In the genomic region with DNA sequence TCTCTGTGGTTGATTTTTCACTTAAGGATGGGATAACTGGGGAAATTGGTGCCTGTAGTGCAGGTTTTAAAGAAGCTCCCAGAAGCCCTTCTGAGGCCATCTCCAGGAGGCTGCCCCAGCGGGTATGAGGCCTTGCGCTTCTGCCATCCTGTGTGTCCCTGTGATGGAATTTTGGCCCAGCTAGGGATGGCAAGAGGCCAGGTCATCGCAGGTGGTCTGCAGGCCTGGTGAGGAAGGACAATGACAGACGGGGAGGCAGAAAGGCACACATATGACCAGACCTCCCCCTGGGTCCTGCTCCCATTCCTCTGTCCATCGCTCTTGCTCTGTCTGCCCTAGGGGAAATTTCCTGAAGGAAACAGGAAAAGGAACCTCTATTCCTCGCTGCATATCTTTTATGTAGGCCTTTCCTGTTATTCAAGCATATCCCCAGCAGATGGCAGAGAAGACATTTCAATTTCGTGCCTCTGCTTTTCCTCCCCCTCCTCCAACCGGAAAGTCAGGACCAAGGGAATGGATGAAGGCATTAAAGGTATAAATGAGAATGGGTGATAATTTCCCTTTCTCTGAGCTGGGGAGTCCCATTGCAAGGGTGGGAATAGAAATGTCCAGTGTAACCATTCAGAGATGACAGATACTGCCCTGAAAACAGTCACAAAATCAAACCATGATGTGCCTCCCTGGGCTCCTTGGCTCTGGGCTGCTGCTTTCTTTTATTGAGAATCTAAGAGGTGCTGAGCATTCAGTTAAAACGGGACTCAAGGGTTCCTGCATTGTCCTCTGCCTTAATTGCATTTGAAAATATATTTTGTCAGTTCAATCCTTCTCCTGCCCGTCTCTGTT, we compare ENCODE assay signal across 8 cellular contexts. TPM values are rescaled to one million over a fixed set of nuclear protein-coding genes. Genes with fewer than 3 reads are reported as not detected.
DNase-seq lines count a peak whose midpoint lies in the region; ATAC-seq, FAIRE-seq and TF ChIP-seq lines count a peak whose summit lies in the region.

No MANE protein-coding gene starts in this region.

- peak; percentile 65 for DNase-seq in NCI-H82 (lab: John Stamatoyannopoulos, UW)
- DNase-seq in NCI-H82 treated with DMSO at 0.1 percent for 48 hours (lab: John Stamatoyannopoulos, UW; ENCODE audit: unreplicated experiment), result no peak
- DNase-seq in NCI-H146 (lab: John Stamatoyannopoulos, UW), result peak; percentile 42
- no peak for DNase-seq in central memory CD8-positive, alpha-beta T cell (ENCODE audit: low spot score in 2 of 2)
- DNase-seq in HepG2 (ENCODE audit: low spot score), result peak; percentile 62
- peak; percentile 67 for DNase-seq in urothelium cell line (ENCODE audit: low spot score)
- no peak for DNase-seq in aorta
- no peak for DNase-seq in NCI-H446 treated with DMSO at 0.1 percent for 48 hours (lab: John Stamatoyannopoulos, UW)

- H3K4me3 ChIP-seq in HepG2 (replicated peaks in 1 of 3; ENCODE audit: insufficient read depth in 1 of 3, low read depth in 2 of 3, low read length in 3 of 3) (no peak overlapping the region), aorta (ENCODE audit: low read length in 2 of 2) (no peak overlapping the region)

- H3K4me3 Mint-ChIP-seq in central memory CD8-positive, alpha-beta T cell, result no peak overlapping the region

- H3K27me3 Mint-ChIP-seq in central memory CD8-positive, alpha-beta T cell, result peaks cover 17% of the 10 kb centered on the region

- peaks cover 54% of the 10 kb centered on the region for H3K4me1 Mint-ChIP-seq in central memory CD8-positive, alpha-beta T cell

- peak overlapping the region; percentile 67 for H3K27ac Mint-ChIP-seq in central memory CD8-positive, alpha-beta T cell (ENCODE audit: low read depth)

- TF ChIP-seq RAD21 in HepG2 (CRISPR knock-in tag; IDR thresholded peaks at IDR 0.05), result peak; percentile 74

- intact Hi-C loops in HepG2 (cut with micrococcal nuclease; ENCODE audit: unreplicated experiment) (loop anchor here (1.0 to 10.0 kb wide), 3 partner anchors 48 to 307 kb away; no protein-coding TSS in a partner anchor), aorta (cut with DNase I) (loop anchor here (1.0 to 10.0 kb wide), 4 partner anchors 127 to 309 kb away; no protein-coding TSS in a partner anchor)

- no peak overlapping the region for H3K27ac ChIP-seq in HepG2 (ENCODE audit: extremely low read length, insufficient read depth, low read length)
- H3K27ac ChIP-seq in aorta (ENCODE audit: low read depth in 1 of 2, low read length in 2 of 2), result no peak overlapping the region

- 10% methylated on average over 10 of the region's 10 CpGs for WGBS in HepG2 (ENCODE audit: low lambda C conversion rate)
- WGBS in aorta, 2 donors, result 35% methylated on average over 9 to 10 of the region's 10 CpGs

- BruUV-seq in HepG2 (replicated peaks; lab: Mats Ljungman, UMichigan), result no TSS peak

- no peak for TF ChIP-seq POLR2A in HepG2 (IDR thresholded peaks at IDR 0.05; ENCODE audit: insufficient read depth in 1 of 2, low read depth in 2 of 2, low read length in 2 of 2)

- CTCF ChIA-PET in HepG2 (lab: Yijun Ruan, JAX; ENCODE audit: low intra/inter-chr PET ratio, low total read pairs), result interaction anchor here (1.9 to 3.6 kb wide), 2 partner anchors 47 to 129 kb away, joined by 18 to 29 read pairs; no protein-coding TSS in a partner anchor

- H3K4me2 ChIP-seq in HepG2 (ENCODE audit: low read depth, low read length), result no peak overlapping the region

- POLR2A ChIA-PET in HepG2 (lab: Yijun Ruan, JAX), result no interaction called here

- H3K27me3 ChIP-seq in HepG2 (ENCODE audit: control insufficient read depth in 1 of 2, insufficient read depth in 2 of 2, low read length in 2 of 2), result peaks cover 0 to 13% of the 10 kb centered on the region in 2 experiments; a peak in 2 of 5 replicates
- H3K27me3 ChIP-seq in aorta (ENCODE audit: control insufficient read depth in 1 of 2, insufficient read depth in 2 of 2, low read length in 1 of 2), result peaks cover 0 to 2% of the 10 kb centered on the region in 2 donors

- TF ChIP-seq CTCF in HepG2 (CRISPR knock-in tag; IDR thresholded peaks at IDR 0.05), result peak; percentile 81

- peaks cover 10% of the 10 kb centered on the region for H3K4me1 ChIP-seq in HepG2 (ENCODE audit: insufficient read depth, low read length)
- H3K4me1 ChIP-seq in aorta (ENCODE audit: control insufficient read depth in 1 of 2, insufficient read depth in 2 of 2, low read length in 2 of 2), result no peaks in the 10 kb centered on the region

- no peaks in the 10 kb centered on the region for H4K20me1 ChIP-seq in HepG2 (ENCODE audit: insufficient read depth, low read length)

- peaks cover 1% of the 10 kb centered on the region for H3K36me3 Mint-ChIP-seq in central memory CD8-positive, alpha-beta T cell (ENCODE audit: insufficient read depth)

- TF ChIP-seq EP300 in HepG2 (IDR thresholded peaks at IDR 0.05; ENCODE audit: low read depth in 2 of 2, low read length in 2 of 2), result no peak
- TF ChIP-seq EP300 in HepG2 (CRISPR knock-in tag; IDR thresholded peaks at IDR 0.05; ENCODE audit: borderline replicate concordance), result no peak

- no peak overlapping the region for H3K9ac ChIP-seq in HepG2 (ENCODE audit: insufficient read depth, low read depth, low read length)

- FAIRE-seq in HepG2 (lab: Jason Lieb, UNC), result peak; percentile 97
- FAIRE-seq in urothelium cell line (lab: Jason Lieb, UNC), result peak; percentile 61

- H3K9me3 ChIP-seq in HepG2 (ENCODE audit: low read length) (no peaks in the 10 kb centered on the region), aorta (ENCODE audit: control insufficient read depth, low read length) (peaks cover 1% of the 10 kb centered on the region)

- no peaks in the 10 kb centered on the region for H3K36me3 ChIP-seq in HepG2 (replicated peaks in 1 of 2; ENCODE audit: control insufficient read depth in 1 of 2, insufficient read depth in 2 of 2, low read length in 2 of 2)
- no peaks in the 10 kb centered on the region for H3K36me3 ChIP-seq in aorta (ENCODE audit: control insufficient read depth in 1 of 2, insufficient read depth in 2 of 2, low read length in 1 of 2)

- in situ Hi-C loops in HepG2 (cut with HindIII; ENCODE audit: extremely low pct_ligation_motif_present, low pct_unique_long_range_greater_than_20kb), result no loop called here

- H2AFZ ChIP-seq in HepG2 (ENCODE audit: low read length), result no peak overlapping the region

- ATAC-seq in central memory CD8-positive, alpha-beta T cell (replicated peaks; ENCODE audit: extremely low read depth, poor library complexity, severe bottlenecking), result no peak
- peak; percentile 64 for ATAC-seq in HepG2
- no peak for ATAC-seq in aorta (ENCODE audit: low FRiP score)

- no peaks in the 10 kb centered on the region for H3K9me3 Mint-ChIP-seq in central memory CD8-positive, alpha-beta T cell

- H3K79me2 ChIP-seq in HepG2 (ENCODE audit: insufficient read depth, low read length), result no peaks in the 10 kb centered on the region

RNA-seq across cellular contexts. Expression of a gene that starts 17.6 kb away (rescaled TPM):
- total RNA-seq in HepG2 (2016; rRNA removed; fragmentation: Illumina TruSeq; extraction: Trizol) (3.5 and 6.0 TPM in 2 replicates), aorta (100 to 1,000 TPM in 1 of 2 donors, 10 to 100 TPM in 1; 90.5 to 124 TPM)
- total RNA-seq in HepG2 (2016; cell fraction: cytosol; rRNA removed; fragmentation: Illumina TruSeq; extraction: Trizol; ENCODE audit: low read depth), result 0.71 and 1.1 TPM in 2 replicates
- 3.2 and 6.7 TPM in 2 replicates for total RNA-seq in HepG2 (2016; cell fraction: insoluble cytoplasmic fraction; rRNA removed; fragmentation: Illumina TruSeq; extraction: Trizol)
- 1.2 and 2.9 TPM in 2 replicates for total RNA-seq in HepG2 (2016; cell fraction: membrane; rRNA removed; fragmentation: Illumina TruSeq; extraction: Trizol)
- 6.6 and 6.7 TPM in 2 replicates for total RNA-seq in HepG2 (2016; cell fraction: nucleus; rRNA removed; fragmentation: Illumina TruSeq; extraction: Trizol)
- polyA plus RNA-seq in HepG2 (2011; rRNA removed) (6.1 and 9.3 TPM in 2 replicates), aorta (100 to 1,000 TPM in 1 of 2 donors, 10 to 100 TPM in 1; 34.2 to 153 TPM)
- polyA plus RNA-seq in HepG2 (2011; cell fraction: cytosol; rRNA removed), result 4.3 and 5.2 TPM in 2 replicates
- 19.2 and 30.0 TPM in 2 replicates for polyA plus RNA-seq in HepG2 (2011; cell fraction: nucleus; rRNA removed)
- 5.4 and 8.4 TPM in 2 replicates for polyA plus RNA-seq in HepG2 (2012)
- 0.76 and 0.84 TPM in 2 replicates for polyA plus RNA-seq in HepG2 (2016; cell fraction: cytosol; fragmentation: Illumina TruSeq; extraction: Trizol; ENCODE audit: low read depth)
- polyA plus RNA-seq in HepG2 (2016; cell fraction: insoluble cytoplasmic fraction; fragmentation: Illumina TruSeq; extraction: Trizol; ENCODE audit: low read depth), result 2.5 and 2.7 TPM in 2 replicates
- polyA plus RNA-seq in HepG2 (2016; cell fraction: membrane; fragmentation: Illumina TruSeq; extraction: Trizol; ENCODE audit: low read depth), result 0.65 and 1.1 TPM in 2 replicates
- 11.8 and 13.2 TPM in 2 replicates for polyA plus RNA-seq in HepG2 (2016; cell fraction: nucleus; fragmentation: Illumina TruSeq; extraction: Trizol; ENCODE audit: insufficient read depth, low read depth)
- 0.33 and 3.7 TPM in 2 replicates for polyA minus RNA-seq in HepG2 (2011; rRNA and poly(A)+ RNA removed; ENCODE audit: low replicate concordance)
- 1.1 and 2.0 TPM in 2 replicates for polyA minus RNA-seq in HepG2 (2011; cell fraction: cytosol; rRNA and poly(A)+ RNA removed)
- polyA minus RNA-seq in HepG2 (2011; cell fraction: nucleus; rRNA and poly(A)+ RNA removed), result 5.7 and 9.8 TPM in 2 replicates

RNA-seq across cellular contexts. Expression of a gene that starts 24.7 kb away (rescaled TPM):
- total RNA-seq in HepG2 (2016; rRNA removed; fragmentation: Illumina TruSeq; extraction: Trizol), result not detected in 2 replicates
- not detected in 2 replicates for total RNA-seq in HepG2 (2016; cell fraction: cytosol; rRNA removed; fragmentation: Illumina TruSeq; extraction: Trizol; ENCODE audit: low read depth)
- not detected in 2 replicates for total RNA-seq in HepG2 (2016; cell fraction: insoluble cytoplasmic fraction; rRNA removed; fragmentation: Illumina TruSeq; extraction: Trizol)
- total RNA-seq in HepG2 (2016; cell fraction: membrane; rRNA removed; fragmentation: Illumina TruSeq; extraction: Trizol), result not detected in 2 replicates
- not detected in 2 replicates for total RNA-seq in HepG2 (2016; cell fraction: nucleus; rRNA removed; fragmentation: Illumina TruSeq; extraction: Trizol)
- polyA plus RNA-seq in HepG2 (2011; rRNA removed), result not detected in 2 replicates
- not detected in 2 replicates for polyA plus RNA-seq in HepG2 (2011; cell fraction: cytosol; rRNA removed)
- not detected in 2 replicates for polyA plus RNA-seq in HepG2 (2011; cell fraction: nucleus; rRNA removed)
- polyA plus RNA-seq in HepG2 (2012), result not detected in 2 replicates
- not detected in 2 replicates for polyA plus RNA-seq in HepG2 (2016; cell fraction: cytosol; fragmentation: Illumina TruSeq; extraction: Trizol; ENCODE audit: low read depth)
- polyA plus RNA-seq in HepG2 (2016; cell fraction: insoluble cytoplasmic fraction; fragmentation: Illumina TruSeq; extraction: Trizol; ENCODE audit: low read depth), result not detected in 2 replicates
- polyA plus RNA-seq in HepG2 (2016; cell fraction: membrane; fragmentation: Illumina TruSeq; extraction: Trizol; ENCODE audit: low read depth), result not detected in 2 replicates
- polyA plus RNA-seq in HepG2 (2016; cell fraction: nucleus; fragmentation: Illumina TruSeq; extraction: Trizol; ENCODE audit: insufficient read depth, low read depth), result not detected in 2 replicates
- not detected in 2 replicates for polyA minus RNA-seq in HepG2 (2011; rRNA and poly(A)+ RNA removed; ENCODE audit: low replicate concordance)
- polyA minus RNA-seq in HepG2 (2011; cell fraction: cytosol; rRNA and poly(A)+ RNA removed), result not detected in 2 replicates
- not detected in 2 replicates for polyA minus RNA-seq in HepG2 (2011; cell fraction: nucleus; rRNA and poly(A)+ RNA removed)
- total RNA-seq in aorta, result under 1 TPM in 1 of 2 donors, not detected in 1; 0.49 TPM
- polyA plus RNA-seq in aorta, result 1 to 10 TPM in 1 of 2 donors, not detected in 1; 7.1 TPM

RNA-seq across cellular contexts. Expression of a gene that starts 48.7 kb away (rescaled TPM):
- total RNA-seq in HepG2 (2016; rRNA removed; fragmentation: Illumina TruSeq; extraction: Trizol) (not detected in 2 replicates), aorta (not detected)
- not detected in 2 replicates for total RNA-seq in HepG2 (2016; cell fraction: cytosol; rRNA removed; fragmentation: Illumina TruSeq; extraction: Trizol; ENCODE audit: low read depth)
- not detected in 2 replicates for total RNA-seq in HepG2 (2016; cell fraction: insoluble cytoplasmic fraction; rRNA removed; fragmentation: Illumina TruSeq; extraction: Trizol)
- total RNA-seq in HepG2 (2016; cell fraction: membrane; rRNA removed; fragmentation: Illumina TruSeq; extraction: Trizol), result not detected in 2 replicates
- total RNA-seq in HepG2 (2016; cell fraction: nucleus; rRNA removed; fragmentation: Illumina TruSeq; extraction: Trizol), result not detected in 2 replicates
- polyA plus RNA-seq in HepG2 (2011; rRNA removed) (not detected in 2 replicates), aorta (1 to 10 TPM in 1 of 2 donors, not detected in 1; 1.5 TPM)
- not detected in 2 replicates for polyA plus RNA-seq in HepG2 (2011; cell fraction: cytosol; rRNA removed)
- polyA plus RNA-seq in HepG2 (2011; cell fraction: nucleus; rRNA removed), result not detected in 2 replicates
- polyA plus RNA-seq in HepG2 (2012), result not detected in 2 replicates
- polyA plus RNA-seq in HepG2 (2016; cell fraction: cytosol; fragmentation: Illumina TruSeq; extraction: Trizol; ENCODE audit: low read depth), result not detected in 2 replicates
- not detected in 2 replicates for polyA plus RNA-seq in HepG2 (2016; cell fraction: insoluble cytoplasmic fraction; fragmentation: Illumina TruSeq; extraction: Trizol; ENCODE audit: low read depth)
- not detected in 2 replicates for polyA plus RNA-seq in HepG2 (2016; cell fraction: membrane; fragmentation: Illumina TruSeq; extraction: Trizol; ENCODE audit: low read depth)
- not detected in 2 replicates for polyA plus RNA-seq in HepG2 (2016; cell fraction: nucleus; fragmentation: Illumina TruSeq; extraction: Trizol; ENCODE audit: insufficient read depth, low read depth)
- polyA minus RNA-seq in HepG2 (2011; rRNA and poly(A)+ RNA removed; ENCODE audit: low replicate concordance), result not detected in 2 replicates
- polyA minus RNA-seq in HepG2 (2011; cell fraction: cytosol; rRNA and poly(A)+ RNA removed), result not detected in 2 replicates
- polyA minus RNA-seq in HepG2 (2011; cell fraction: nucleus; rRNA and poly(A)+ RNA removed), result not detected in 2 replicates

Comparison
In these comparisons a context has a peak if more than half of its experiments do, and no peak if none do; other contexts are left out.
1. DNase-seq: peak in NCI-H82 (single experiment), NCI-H146 (single experiment), HepG2 (single experiment) and urothelium cell line (single experiment); none in NCI-H82 treated with DMSO at 0.1 percent for 48 hours (single experiment), central memory CD8-positive, alpha-beta T cell (0 of 2), aorta (0 of 2) and NCI-H446 treated with DMSO at 0.1 percent for 48 hours (single experiment).
2. RNA of a gene that starts 17.6 kb away (total RNA-seq): 90.5 to 124 TPM in aorta; 0.71 to 6.7 TPM in HepG2; every median in the first group is over 10 times any median in the second.